ENCODE assay signal across 1 cellular context in genomic region chrX:151031365-151031975, GRCh38.
TF ChIP-seq lines count a peak whose summit lies in the region.

No MANE protein-coding gene starts in this region.

TF ChIP-seq in A549, 52 proteins besides CTCF, POLR2A, EP300 and RAD21 (continued from another document):
- TF ChIP-seq MAX (IDR thresholded peaks at IDR 0.05): no peak
- no peak for TF ChIP-seq NPAS2 (CRISPR knock-in tag; IDR thresholded peaks at IDR 0.05; ENCODE audit: borderline replicate concordance)
